8 cellular contexts compared by ENCODE assay signal in genomic region chr11:90134420-90135003, GRCh38. TPM values are rescaled to one million over a fixed set of nuclear protein-coding genes. Genes with fewer than 3 reads are reported as not detected.
DNase-seq lines count a peak whose midpoint lies in the region; ATAC-seq lines count a peak whose summit lies in the region.

NAALAD2 (plus strand) TSS chr11:90134663; CDS start chr11:90134759, 96 bp downstream.

- H3K4me1 ChIP-seq in GM23248 (ENCODE audit: insufficient read depth), result 0 out of 2 replicates have a peak, but pooled peaks cover 8% of the 10 kb centered on the region
- H3K4me1 ChIP-seq in stomach smooth muscle (ENCODE audit: control insufficient read depth, insufficient read depth, low read length), result no peaks in the 10 kb centered on the region

- H3K27me3 ChIP-seq in GM23248 (replicated peaks; ENCODE audit: insufficient read depth), result peaks cover 13% of the 10 kb centered on the region; the same call in 1 of the 2 replicates
- H3K27me3 ChIP-seq in stomach smooth muscle (ENCODE audit: control insufficient read depth in 1 of 2, insufficient read depth in 2 of 2, low read length in 2 of 2), result peaks cover 0 to 9% of the 10 kb centered on the region in 2 donors

- H4K20me1 ChIP-seq in GM23248 (ENCODE audit: insufficient read depth), result no peaks in the 10 kb centered on the region

- 0 to 1% methylated on average over 26 of the region's 26 CpGs for WGBS in GM23248 (ENCODE audit: low coverage in 1 of 2, low lambda C conversion rate in 2 of 2, missing lambda C conversion rate in 2 of 2), 2 experiments

- peak; percentile 6 for DNase-seq in GDM1 (lab: John Stamatoyannopoulos, UW)
- DNase-seq in GM23248, result peak; percentile 66
- DNase-seq in NCI-H82 (lab: John Stamatoyannopoulos, UW), result peak; percentile 92
- peak; percentile 31 for DNase-seq in dermis blood vessel endothelial cell
- DNase-seq in left lobe of liver (ENCODE audit: low spot score), result peak; percentile 46
- no peak for DNase-seq in H4 (ENCODE audit: low spot score)
- no peak for DNase-seq in NCI-H2029 treated with DMSO at 0.1 percent for 48 hours (lab: John Stamatoyannopoulos, UW)

- H2AFZ ChIP-seq in GM23248, result peak within 1 kb of the TSS; percentile 96

- H3K27ac ChIP-seq in GM23248 (no peak within 1 kb of the TSS), stomach smooth muscle (ENCODE audit: low read length) (no peak within 1 kb of the TSS)

- H3F3A ChIP-seq in GM23248 (ENCODE audit: insufficient read depth), result no peaks in the 10 kb centered on the region

- H3K79me2 ChIP-seq in GM23248 (ENCODE audit: insufficient read depth), result no peaks in the 10 kb centered on the region

- peak; percentile 93 for ATAC-seq in left lobe of liver

- peak within 1 kb of the TSS; percentile 43 for H3K9ac ChIP-seq in GM23248
- no peak within 1 kb of the TSS for H3K9ac ChIP-seq in stomach smooth muscle (ENCODE audit: low read length in 2 of 2)

- in situ Hi-C loops in GM23248 (cut with MboI), result no loop called here

- peak within 1 kb of the TSS; percentile 86 for H3K4me3 ChIP-seq in GM23248
- H3K4me3 ChIP-seq in stomach smooth muscle (ENCODE audit: low read length in 2 of 2), result peak within 1 kb of the TSS; percentile 54 to 72

- H3K36me3 ChIP-seq in GM23248 (ENCODE audit: low read depth) (no peaks in the 10 kb centered on the region), stomach smooth muscle (ENCODE audit: control insufficient read depth in 2 of 2, insufficient read depth in 2 of 2, low read length in 2 of 2) (no peaks in the 10 kb centered on the region)

- no peaks in the 10 kb centered on the region for H3K9me2 ChIP-seq in GM23248 (ENCODE audit: insufficient read depth)

- peak within 1 kb of the TSS; percentile 95 for H3K4me2 ChIP-seq in GM23248 (ENCODE audit: unreplicated experiment)

- H3K9me3 ChIP-seq in GM23248 (ENCODE audit: low read depth) (no peaks in the 10 kb centered on the region), stomach smooth muscle (ENCODE audit: control insufficient read depth in 2 of 2, low read length in 2 of 2) (no peaks in the 10 kb centered on the region)

RNA-seq across cellular contexts. Expression of gene NAALAD2, which starts in this region (rescaled TPM):
- 0.76 TPM in 1 of 2 replicates, not detected in the other for total RNA-seq in GM23248 (2014; rRNA removed; shearing (Covaris generic))
- polyA plus RNA-seq in GM23248 (2016; fragmentation: Nextera tagmentation; extraction: Ambion mirVana), result 0.23 TPM in 1 of 2 replicates, not detected in the other
- 0.33 and 0.68 TPM in 2 replicates for total RNA-seq in dermis blood vessel endothelial cell
- 0.25 TPM for total RNA-seq in left lobe of liver
- 0.29 and 2.8 TPM in 2 replicates for total RNA-seq in H4 (2014; rRNA removed; shearing (Covaris generic))

Comparison
In these comparisons a context has a peak if more than half of its experiments do, and no peak if none do; other contexts are left out.
1. Peak in DNase-seq, H3K4me3 ChIP-seq, H3K9ac ChIP-seq and H3K4me2 ChIP-seq in GM23248; RNA of the gene not detected or under 1 TPM.
2. Peak in DNase-seq in dermis blood vessel endothelial cell; RNA of the gene not detected or under 1 TPM.
3. Peak in DNase-seq and ATAC-seq in left lobe of liver; RNA of the gene not detected or under 1 TPM.
4. DNase-seq: peak in GDM1 (single experiment) and NCI-H82 (single experiment); none in H4 (single experiment) and NCI-H2029 treated with DMSO at 0.1 percent for 48 hours (single experiment).